ENCODE assay signal across 8 cellular contexts in the genomic region with DNA sequence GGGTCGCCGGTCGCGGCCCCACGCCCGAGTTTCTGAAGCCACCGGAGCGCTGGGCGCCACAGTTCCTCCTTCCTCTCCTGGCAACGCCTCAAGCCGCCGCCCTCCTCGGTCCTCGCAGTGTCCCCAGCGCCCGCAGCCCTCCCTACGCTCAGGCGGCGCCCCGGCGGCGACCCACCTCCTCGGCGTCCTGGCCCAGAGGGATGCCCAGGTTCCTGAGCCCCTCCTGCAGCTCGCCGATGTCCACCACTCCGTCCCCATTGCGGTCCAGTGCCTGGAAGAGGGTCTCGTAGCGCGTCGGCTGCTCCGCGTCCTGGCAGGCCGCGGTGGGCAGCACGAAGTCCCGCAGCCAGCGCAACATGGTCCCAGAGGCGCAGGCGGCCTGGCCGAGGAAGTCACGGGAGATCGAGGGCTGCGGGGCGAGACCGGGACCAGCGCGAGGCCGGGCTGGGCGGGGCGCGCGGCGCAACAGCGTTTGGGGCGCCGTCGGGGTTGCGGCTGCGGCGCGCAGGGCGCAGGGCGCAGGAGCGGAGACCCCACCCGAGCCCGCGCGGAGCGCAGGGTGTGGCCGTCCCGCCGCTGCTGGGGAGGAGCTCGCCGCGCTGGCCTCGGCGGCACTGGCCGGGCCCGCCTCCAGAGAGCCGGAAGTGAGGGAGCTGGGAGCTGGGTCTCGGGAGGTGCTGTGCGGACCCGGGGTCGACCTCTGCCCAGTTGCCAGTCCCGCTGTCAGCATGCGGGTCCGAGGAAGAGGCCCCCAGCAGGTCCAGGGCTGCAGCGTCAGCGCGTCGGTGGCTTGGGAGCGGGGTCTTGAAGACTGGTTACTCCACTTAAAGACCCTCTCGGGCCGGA. TPM values are rescaled to one million over a fixed set of nuclear protein-coding genes. Genes with fewer than 3 reads are reported as not detected.
A peak's percentile ranks its signal among the peaks of the same experiment; 100 is the strongest.
DNase-seq lines count a peak whose midpoint lies in the region; ATAC-seq and TF ChIP-seq lines count a peak whose summit lies in the region.

A gene (minus strand): TSS at position 563 of the 846 bp plus-strand sequence. CDS start 205 bp downstream, at position 358.

- intact Hi-C loops in Right ventricle myocardium superior (cut with DNase I): no loop called here

- H4K91ac ChIP-seq in trophoblast cell (ENCODE audit: low read depth, low read length): peak within 1 kb of the TSS; percentile 94

- peak within 1 kb of the TSS; percentile 96 for H4K8ac ChIP-seq in trophoblast cell (ENCODE audit: low read depth, low read length)

- peak within 1 kb of the TSS; percentile 98 for H2AFZ ChIP-seq in trophoblast cell (ENCODE audit: insufficient read depth, low read length, poor library complexity)

- H3K27me3 ChIP-seq in DOHH2 (ENCODE audit: control insufficient read depth, low read length) (no peaks in the 10 kb centered on the region), trophoblast cell (ENCODE audit: insufficient read depth, low read length) (no peaks in the 10 kb centered on the region), tibial nerve (no peaks in the 10 kb centered on the region)

- H4K20me1 ChIP-seq in DOHH2 (ENCODE audit: control insufficient read depth, insufficient read depth, low read depth, low read length): no peaks in the 10 kb centered on the region

- peak in 1 of 2 donors; percentile 45 for TF ChIP-seq EP300 in tibial nerve (IDR thresholded peaks at IDR 0.05)

- H3K4me1 Mint-ChIP-seq in activated naive CD8-positive, alpha-beta T cell treated with anti-CD3 and anti-CD28 coated beads, Interleukin-2, amount 50 U/mL, for 24 hours: peaks cover 21% of the 10 kb centered on the region

- H3K9me2 ChIP-seq in DOHH2 (replicated peaks; ENCODE audit: control insufficient read depth, low read length): no peaks in the 10 kb centered on the region

- H2BK12ac ChIP-seq in trophoblast cell (ENCODE audit: low read length): peak within 1 kb of the TSS; percentile 32

- no peak for TF ChIP-seq CTCF in DOHH2 (IDR thresholded peaks at IDR 0.05; ENCODE audit: low read depth, low read length, poor library complexity, severe bottlenecking)
- no peak for TF ChIP-seq CTCF in LNCaP clone FGC (IDR thresholded peaks at IDR 0.05; ENCODE audit: control insufficient read depth, extremely low read depth, insufficient read depth)
- TF ChIP-seq CTCF in tibial nerve (IDR thresholded peaks at IDR 0.05): no peak

- H3K18ac ChIP-seq in trophoblast cell (ENCODE audit: low read length): peak within 1 kb of the TSS; percentile 95

- peak within 1 kb of the TSS; percentile 80 for H3K27ac Mint-ChIP-seq in activated naive CD8-positive, alpha-beta T cell treated with anti-CD3 and anti-CD28 coated beads, Interleukin-2, amount 50 U/mL, for 24 hours

- peaks cover 3% of the 10 kb centered on the region for H3K36me3 Mint-ChIP-seq in activated naive CD8-positive, alpha-beta T cell treated with anti-CD3 and anti-CD28 coated beads, Interleukin-2, amount 50 U/mL, for 24 hours (ENCODE audit: low read depth)

- H3K9ac ChIP-seq in trophoblast cell (ENCODE audit: low read length): peak within 1 kb of the TSS; percentile 97

- H3K4me2 ChIP-seq in DOHH2 (ENCODE audit: low read length) (peak within 1 kb of the TSS; percentile 73), trophoblast cell (ENCODE audit: low read length) (peak within 1 kb of the TSS; percentile 86)

- peak within 1 kb of the TSS; percentile 87 for H3K4ac ChIP-seq in trophoblast cell (ENCODE audit: low read depth, low read length)

- peak within 1 kb of the TSS; percentile 98 for H2BK120ac ChIP-seq in trophoblast cell (ENCODE audit: insufficient read depth, low read length, poor library complexity)

- H3K27me3 Mint-ChIP-seq in activated naive CD8-positive, alpha-beta T cell treated with anti-CD3 and anti-CD28 coated beads, Interleukin-2, amount 50 U/mL, for 24 hours: no peaks in the 10 kb centered on the region

- peaks cover 9% of the 10 kb centered on the region for H3K79me1 ChIP-seq in trophoblast cell (ENCODE audit: low read length)

- H3K79me2 ChIP-seq in DOHH2 (ENCODE audit: control insufficient read depth, low read length): peaks cover 15% of the 10 kb centered on the region
- peaks cover 10% of the 10 kb centered on the region for H3K79me2 ChIP-seq in trophoblast cell (ENCODE audit: control insufficient read depth, insufficient read depth, low read length, poor library complexity)

- H3K9me3 ChIP-seq in DOHH2 (ENCODE audit: control insufficient read depth, insufficient read depth, low read length) (no peaks in the 10 kb centered on the region), trophoblast cell (ENCODE audit: insufficient read depth, low read depth, low read length) (no peaks in the 10 kb centered on the region), tibial nerve (no peaks in the 10 kb centered on the region)

- H3K36me3 ChIP-seq in DOHH2 (ENCODE audit: control insufficient read depth, low read length): peaks cover 3% of the 10 kb centered on the region; the same call in 1 of the 2 replicates
- peaks cover 4 to 7% of the 10 kb centered on the region in 2 experiments for H3K36me3 ChIP-seq in trophoblast cell (ENCODE audit: control insufficient read depth in 1 of 2, insufficient read depth in 2 of 2, low read length in 2 of 2)
- H3K36me3 ChIP-seq in tibial nerve: peaks cover 0 to 14% (median 0%) of the 10 kb centered on the region in 3 donors

- H3K4me3 ChIP-seq in DOHH2 (ENCODE audit: low read length) (peak within 1 kb of the TSS; percentile 98), LNCaP clone FGC (ENCODE audit: low read depth, low read length) (peak within 1 kb of the TSS; percentile 80), trophoblast cell (ENCODE audit: low read depth, low read length) (peak within 1 kb of the TSS; percentile 98), tibial nerve (peak within 1 kb of the TSS; percentile 61 to 90 (median 78))

- peak within 1 kb of the TSS; percentile 96 for H3K14ac ChIP-seq in trophoblast cell (ENCODE audit: low read length)

- TF ChIP-seq POLR2A in tibial nerve (IDR thresholded peaks at IDR 0.05): peak in 1 of 2 donors; percentile 66

- peak within 1 kb of the TSS; percentile 79 for H3K23ac ChIP-seq in trophoblast cell (ENCODE audit: low read length)

- no peaks in the 10 kb centered on the region for H3K9me3 Mint-ChIP-seq in activated naive CD8-positive, alpha-beta T cell treated with anti-CD3 and anti-CD28 coated beads, Interleukin-2, amount 50 U/mL, for 24 hours

- ATAC-seq in GM21786 (IDR thresholded peaks at IDR 0.05; ENCODE audit: unreplicated experiment): peak; percentile 83
- peak; percentile 99 for ATAC-seq in activated naive CD8-positive, alpha-beta T cell treated with anti-CD3 and anti-CD28 coated beads, Interleukin-2, amount 50 U/mL, for 24 hours
- peak; percentile 98 for ATAC-seq in Right ventricle myocardium superior (ENCODE audit: poor library complexity)

- H3F3A ChIP-seq in DOHH2 (ENCODE audit: control insufficient read depth, insufficient read depth): peaks cover 11% of the 10 kb centered on the region

- peak within 1 kb of the TSS; percentile 78 for H2AK5ac ChIP-seq in trophoblast cell (ENCODE audit: low read length)

- peak within 1 kb of the TSS; percentile 92 for H4K12ac ChIP-seq in trophoblast cell (ENCODE audit: low read depth, low read length)

- peak within 1 kb of the TSS; percentile 75 for H2BK5ac ChIP-seq in trophoblast cell (ENCODE audit: low read depth, low read length, poor library complexity)

- peak within 1 kb of the TSS; percentile 85 for H3K4me3 Mint-ChIP-seq in activated naive CD8-positive, alpha-beta T cell treated with anti-CD3 and anti-CD28 coated beads, Interleukin-2, amount 50 U/mL, for 24 hours

- H3K27ac ChIP-seq in DOHH2 (ENCODE audit: low read depth, low read length) (peak within 1 kb of the TSS; percentile 25; the same call in 1 of the 2 replicates), trophoblast cell (ENCODE audit: low read depth, low read length) (peak within 1 kb of the TSS; percentile 80), tibial nerve (peak within 1 kb of the TSS; percentile 77 to 94 (median 92))

- WGBS in trophoblast cell (ENCODE audit: extremely low coverage, insufficient coverage, insufficient read length): no CpG with 5 or more reads among the region's 96 CpGs
- 0% methylated on average over 28 to 38 of the region's 96 CpGs for WGBS in tibial nerve, 2 donors

- H3K4me1 ChIP-seq in DOHH2 (ENCODE audit: control insufficient read depth, low read length) (peaks cover 18% of the 10 kb centered on the region), trophoblast cell (ENCODE audit: control insufficient read depth in 1 of 2, insufficient read depth in 2 of 2, low read length in 2 of 2) (peaks cover 2 to 11% of the 10 kb centered on the region in 2 experiments), tibial nerve (peaks cover 0 to 34% (median 11%) of the 10 kb centered on the region in 4 donors)

- DNase-seq in LNCaP clone FGC (ENCODE audit: low read depth) (no peak), SW 1271 (lab: John Stamatoyannopoulos, UW) (peak; percentile 43 to 65), Right ventricle myocardium superior (peak; percentile 93), trophoblast cell (peak; percentile 67 to 76), tibial nerve (ENCODE audit: low spot score in 2 of 2) (peak; percentile 36 to 48)
- peak; percentile 78 for DNase-seq in activated naive CD8-positive, alpha-beta T cell treated with anti-CD3 and anti-CD28 coated beads, Interleukin-2, amount 50 U/mL, for 24 hours

RNA-seq across cellular contexts. Expression of the gene that starts here (rescaled TPM):
- 17.3 TPM for total RNA-seq in Right ventricle myocardium superior
- 45.2 and 47.3 TPM in 2 replicates for polyA plus RNA-seq in trophoblast cell (2013)
- 10 to 100 TPM; 29.3 to 37.1 (median 35.0) TPM for total RNA-seq in tibial nerve

Comparison
In these comparisons a context has a peak if more than half of its experiments do, and no peak if none do; other contexts are left out.
1. H3K27ac ChIP-seq: peak in every context shown above with its lines; median percentile 92 in tibial nerve; 80 in trophoblast cell; 25 in DOHH2.